In genomic region chr19:42268704-42269517, GRCh38 we compare ENCODE assay signal across 1 cellular context.
TF ChIP-seq lines count a peak whose summit lies in the region.

TSS of gene CIC (plus strand) at chr19:42269252. CDS start at chr19:42271784, 2,532 bp downstream.

TF ChIP-seq in HepG2, 621 proteins besides CTCF, POLR2A, EP300 and RAD21 (continued from another document):
- TF ChIP-seq MNT (IDR thresholded peaks at IDR 0.05), result no peak
- TF ChIP-seq ZFY (CRISPR knock-in tag; IDR thresholded peaks at IDR 0.05), result 0 out of 2 replicates have a peak, but pooled peaks have one; percentile 9
- TF ChIP-seq IKZF5 (CRISPR knock-in tag; IDR thresholded peaks at IDR 0.05), result no peak
- TF ChIP-seq, protein P1, sequence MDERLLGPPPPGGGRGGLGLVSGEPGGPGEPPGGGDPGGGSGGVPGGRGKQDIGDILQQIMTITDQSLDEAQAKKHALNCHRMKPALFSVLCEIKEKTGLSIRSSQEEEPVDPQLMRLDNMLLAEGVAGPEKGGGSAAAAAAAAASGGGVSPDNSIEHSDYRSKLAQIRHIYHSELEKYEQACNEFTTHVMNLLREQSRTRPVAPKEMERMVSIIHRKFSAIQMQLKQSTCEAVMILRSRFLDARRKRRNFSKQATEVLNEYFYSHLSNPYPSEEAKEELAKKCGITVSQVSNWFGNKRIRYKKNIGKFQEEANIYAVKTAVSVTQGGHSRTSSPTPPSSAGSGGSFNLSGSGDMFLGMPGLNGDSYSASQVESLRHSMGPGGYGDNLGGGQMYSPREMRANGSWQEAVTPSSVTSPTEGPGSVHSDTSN (CRISPR knock-in tag; IDR thresholded peaks at IDR 0.05), result peak; percentile 99
- no peak for TF ChIP-seq RNF219 (CRISPR knock-in tag; IDR thresholded peaks at IDR 0.05)
- no peak for TF ChIP-seq ZEB1 (IDR thresholded peaks at IDR 0.05; ENCODE audit: insufficient replicate concordance, low read depth)
- peak; percentile 94 for TF ChIP-seq NFYB (CRISPR knock-in tag; IDR thresholded peaks at IDR 0.05)
- peak; percentile 92 for TF ChIP-seq NFYC (CRISPR knock-in tag; IDR thresholded peaks at IDR 0.05)
- no peak for TF ChIP-seq HOXA9 (CRISPR knock-in tag; IDR thresholded peaks at IDR 0.05; ENCODE audit: borderline replicate concordance)
- TF ChIP-seq, protein P2, sequence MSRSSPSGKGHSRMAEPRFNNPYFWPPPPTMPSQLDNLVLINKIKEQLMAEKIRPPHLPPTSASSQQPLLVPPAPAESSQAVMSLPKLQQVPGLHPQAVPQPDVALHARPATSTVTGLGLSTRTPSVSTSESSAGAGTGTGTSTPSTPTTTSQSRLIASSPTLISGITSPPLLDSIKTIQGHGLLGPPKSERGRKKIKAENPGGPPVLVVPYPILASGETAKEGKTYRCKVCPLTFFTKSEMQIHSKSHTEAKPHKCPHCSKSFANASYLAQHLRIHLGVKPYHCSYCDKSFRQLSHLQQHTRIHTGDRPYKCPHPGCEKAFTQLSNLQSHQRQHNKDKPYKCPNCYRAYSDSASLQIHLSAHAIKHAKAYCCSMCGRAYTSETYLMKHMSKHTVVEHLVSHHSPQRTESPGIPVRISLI (CRISPR knock-in tag; IDR thresholded peaks at IDR 0.05; ENCODE audit: borderline replicate concordance), result peak; percentile 97
- 0 out of 2 replicates have a peak, but pooled peaks have one; percentile 93 for TF ChIP-seq ZNF597 (CRISPR knock-in tag; IDR thresholded peaks at IDR 0.05)
- TF ChIP-seq ZNF782 (CRISPR knock-in tag; IDR thresholded peaks at IDR 0.05; ENCODE audit: borderline replicate concordance), result no peak
- no peak for TF ChIP-seq FOSL2 (CRISPR knock-in tag; IDR thresholded peaks at IDR 0.05)
- TF ChIP-seq ZNF564 (CRISPR knock-in tag; IDR thresholded peaks at IDR 0.05), result no peak
- 0 out of 2 replicates have a peak, but pooled peaks have one; percentile 24 for TF ChIP-seq NCOR1 (IDR thresholded peaks at IDR 0.05; ENCODE audit: borderline replicate concordance, low read length)
- TF ChIP-seq ZFP62 (CRISPR knock-in tag; IDR thresholded peaks at IDR 0.05), result 0 out of 2 replicates have a peak, but pooled peaks have one; percentile 41
- TF ChIP-seq TEAD2 (CRISPR knock-in tag; IDR thresholded peaks at IDR 0.05), result no peak
- peak; percentile 88 for TF ChIP-seq ATF1 (CRISPR knock-in tag; IDR thresholded peaks at IDR 0.05)
- TF ChIP-seq ZNF614 (CRISPR knock-in tag; IDR thresholded peaks at IDR 0.05; ENCODE audit: borderline replicate concordance), result 0 out of 2 replicates have a peak, but pooled peaks have one; percentile 18
- TF ChIP-seq ZNF264 (CRISPR knock-in tag; IDR thresholded peaks at IDR 0.05), result no peak
- TF ChIP-seq ZFX (CRISPR knock-in tag; IDR thresholded peaks at IDR 0.05; ENCODE audit: low read depth), result peak; percentile 33; the same call in 1 of the 2 replicates
- TF ChIP-seq MBD4 (IDR thresholded peaks at IDR 0.05; ENCODE audit: borderline replicate concordance, low read length), result no peak
- no peak; the same call in 1 of the 2 replicates for TF ChIP-seq ZNF772 (CRISPR knock-in tag; IDR thresholded peaks at IDR 0.05)
- TF ChIP-seq CREM (IDR thresholded peaks at IDR 0.05), result peak; percentile 95
- TF ChIP-seq CREM (CRISPR knock-in tag; IDR thresholded peaks at IDR 0.05), result no peak
- no peak for TF ChIP-seq MED13 (CRISPR knock-in tag; IDR thresholded peaks at IDR 0.05)
- TF ChIP-seq, protein P3, sequence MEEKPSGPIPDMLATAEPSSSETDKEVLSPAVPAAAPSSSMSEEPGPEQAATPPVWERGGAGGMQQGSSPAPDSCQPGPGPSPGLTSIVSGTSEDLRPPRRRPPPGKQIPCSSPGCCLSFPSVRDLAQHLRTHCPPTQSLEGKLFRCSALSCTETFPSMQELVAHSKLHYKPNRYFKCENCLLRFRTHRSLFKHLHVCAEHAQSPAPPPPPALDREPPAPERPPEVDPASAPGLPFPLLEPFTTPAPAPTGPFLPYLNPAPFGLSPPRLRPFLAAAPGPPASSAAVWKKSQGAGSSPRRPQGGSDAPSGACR (CRISPR knock-in tag; IDR thresholded peaks at IDR 0.05), result no peak
- no peak for TF ChIP-seq CCAR2 (optimal IDR thresholded peaks at IDR 0.05; ENCODE audit: low read depth, low read length)
- no peak for TF ChIP-seq GZF1 (CRISPR knock-in tag; IDR thresholded peaks at IDR 0.05)
- no peak for TF ChIP-seq ZNF646 (CRISPR knock-in tag; IDR thresholded peaks at IDR 0.05)
- TF ChIP-seq SP1 (IDR thresholded peaks at IDR 0.05), result peak; percentile 89
- peak; percentile 94 for TF ChIP-seq SP1 (CRISPR knock-in tag; IDR thresholded peaks at IDR 0.05)
- 0 out of 2 replicates have a peak, but pooled peaks have one; percentile 9 for TF ChIP-seq NFATC3 (CRISPR knock-in tag; IDR thresholded peaks at IDR 0.05)
- TF ChIP-seq ELF1 (CRISPR knock-in tag; IDR thresholded peaks at IDR 0.05), result peak; percentile 74
- TF ChIP-seq THAP11 (CRISPR knock-in tag; IDR thresholded peaks at IDR 0.05), result peak; percentile 99
- TF ChIP-seq, protein P4, sequence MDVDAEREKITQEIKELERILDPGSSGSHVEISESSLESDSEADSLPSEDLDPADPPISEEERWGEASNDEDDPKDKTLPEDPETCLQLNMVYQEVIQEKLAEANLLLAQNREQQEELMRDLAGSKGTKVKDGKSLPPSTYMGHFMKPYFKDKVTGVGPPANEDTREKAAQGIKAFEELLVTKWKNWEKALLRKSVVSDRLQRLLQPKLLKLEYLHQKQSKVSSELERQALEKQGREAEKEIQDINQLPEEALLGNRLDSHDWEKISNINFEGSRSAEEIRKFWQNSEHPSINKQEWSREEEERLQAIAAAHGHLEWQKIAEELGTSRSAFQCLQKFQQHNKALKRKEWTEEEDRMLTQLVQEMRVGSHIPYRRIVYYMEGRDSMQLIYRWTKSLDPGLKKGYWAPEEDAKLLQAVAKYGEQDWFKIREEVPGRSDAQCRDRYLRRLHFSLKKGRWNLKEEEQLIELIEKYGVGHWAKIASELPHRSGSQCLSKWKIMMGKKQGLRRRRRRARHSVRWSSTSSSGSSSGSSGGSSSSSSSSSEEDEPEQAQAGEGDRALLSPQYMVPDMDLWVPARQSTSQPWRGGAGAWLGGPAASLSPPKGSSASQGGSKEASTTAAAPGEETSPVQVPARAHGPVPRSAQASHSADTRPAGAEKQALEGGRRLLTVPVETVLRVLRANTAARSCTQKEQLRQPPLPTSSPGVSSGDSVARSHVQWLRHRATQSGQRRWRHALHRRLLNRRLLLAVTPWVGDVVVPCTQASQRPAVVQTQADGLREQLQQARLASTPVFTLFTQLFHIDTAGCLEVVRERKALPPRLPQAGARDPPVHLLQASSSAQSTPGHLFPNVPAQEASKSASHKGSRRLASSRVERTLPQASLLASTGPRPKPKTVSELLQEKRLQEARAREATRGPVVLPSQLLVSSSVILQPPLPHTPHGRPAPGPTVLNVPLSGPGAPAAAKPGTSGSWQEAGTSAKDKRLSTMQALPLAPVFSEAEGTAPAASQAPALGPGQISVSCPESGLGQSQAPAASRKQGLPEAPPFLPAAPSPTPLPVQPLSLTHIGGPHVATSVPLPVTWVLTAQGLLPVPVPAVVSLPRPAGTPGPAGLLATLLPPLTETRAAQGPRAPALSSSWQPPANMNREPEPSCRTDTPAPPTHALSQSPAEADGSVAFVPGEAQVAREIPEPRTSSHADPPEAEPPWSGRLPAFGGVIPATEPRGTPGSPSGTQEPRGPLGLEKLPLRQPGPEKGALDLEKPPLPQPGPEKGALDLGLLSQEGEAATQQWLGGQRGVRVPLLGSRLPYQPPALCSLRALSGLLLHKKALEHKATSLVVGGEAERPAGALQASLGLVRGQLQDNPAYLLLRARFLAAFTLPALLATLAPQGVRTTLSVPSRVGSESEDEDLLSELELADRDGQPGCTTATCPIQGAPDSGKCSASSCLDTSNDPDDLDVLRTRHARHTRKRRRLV (CRISPR knock-in tag; IDR thresholded peaks at IDR 0.05), result no peak
